ENCODE assay signal across 8 cellular contexts in the genomic region with DNA sequence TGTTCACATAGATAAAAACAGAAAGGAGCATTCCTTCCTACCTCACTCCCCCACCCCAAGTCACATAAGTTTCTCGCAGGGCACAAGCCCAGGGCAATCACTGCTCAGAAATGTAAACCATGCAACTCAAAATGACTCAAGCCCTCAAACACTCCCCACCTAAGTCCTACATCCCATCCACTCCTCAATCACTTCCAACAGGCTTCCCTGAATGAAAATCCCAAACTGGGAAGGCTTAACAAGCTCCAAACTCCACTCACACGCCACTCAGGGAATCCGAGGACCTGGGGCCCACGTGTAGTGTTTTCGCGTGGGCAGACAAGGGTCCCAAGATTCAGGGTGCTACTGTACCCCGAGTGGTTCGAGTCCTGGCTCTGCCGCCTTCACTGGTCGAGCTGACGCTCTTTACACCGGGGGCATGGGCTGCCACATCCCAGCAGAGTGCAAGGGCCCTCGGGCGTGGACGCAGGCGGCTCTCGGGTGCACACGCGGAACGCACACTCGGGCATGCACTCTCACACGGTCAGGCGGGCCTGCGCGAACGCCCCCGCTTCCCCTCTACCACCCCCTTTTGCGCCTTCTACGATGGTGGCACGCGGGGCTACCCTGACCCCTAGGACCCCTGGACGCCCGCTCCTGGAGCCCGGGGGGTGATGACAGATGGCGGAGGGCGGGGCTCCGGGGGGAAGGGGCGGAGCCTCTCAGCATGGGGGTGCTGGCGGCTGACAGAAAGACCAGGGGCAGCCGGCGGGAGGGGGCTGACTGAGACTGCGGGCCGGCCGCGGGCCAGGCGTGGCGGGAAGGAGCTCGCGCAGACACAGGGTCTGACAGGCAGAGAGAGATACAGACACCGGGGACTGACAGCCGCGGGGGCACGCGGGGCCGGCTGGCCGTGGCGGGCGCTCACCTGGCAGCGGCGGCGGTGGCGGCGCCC. TPM values are rescaled to one million over a fixed set of nuclear protein-coding genes. Genes with fewer than 3 reads are reported as not detected.
A peak's percentile ranks its signal among the peaks of the same experiment; 100 is the strongest.
DNase-seq lines count a peak whose midpoint lies in the region; ATAC-seq and TF ChIP-seq lines count a peak whose summit lies in the region.

No MANE protein-coding gene starts in this region.

- intact Hi-C loops in lower leg skin (cut with DNase I; ENCODE audit: low total_unique reads) = no loop called here

- peak; percentile 54 for ATAC-seq in HG02970 (IDR thresholded peaks at IDR 0.05; ENCODE audit: low FRiP score, unreplicated experiment)

- TF ChIP-seq CTCF in lower leg skin (IDR thresholded peaks at IDR 0.05) = no peak

- H3K4me3 ChIP-seq in lower leg skin (ENCODE audit: low read depth, poor library complexity, severe bottlenecking) = peak overlapping the region; percentile 77

- TF ChIP-seq POLR2A in lower leg skin (IDR thresholded peaks at IDR 0.05) = no peak

- 2 to 5% methylated on average over 38 to 40 of the region's 63 CpGs for WGBS in lower leg skin, 2 donors

- DNase-seq in NCI-H510A treated with DMSO at 0.1 percent for 48 hours (lab: John Stamatoyannopoulos, UW) (peak; percentile 33), NCI-H510A (lab: John Stamatoyannopoulos, UW) (no peak), NCI-H2227 (lab: John Stamatoyannopoulos, UW; ENCODE audit: unreplicated experiment) (peak; percentile 71), dermis blood vessel endothelial cell (peak; percentile 72), lower leg skin (ENCODE audit: low spot score in 2 of 2) (peak; percentile 78 to 95)
- peak; percentile 59 to 62 for DNase-seq in activated CD4-positive, alpha-beta T cell treated with anti-CD3 and anti-CD28 coated beads, Interleukin-2, amount 50 U/mL, for 24 hours (ENCODE audit: low read depth in 1 of 2, low spot score in 1 of 2)
- DNase-seq in stimulated activated CD4-positive, alpha-beta T cell treated with anti-CD3 and anti-CD28 coated beads, TNF-alpha, amount 100 ng/mL, for 1 hour (ENCODE audit: low read depth in 3 of 3, low spot score in 1 of 3) = peak; percentile 23 to 76 (median 55)

RNA-seq across cellular contexts. Expression of a gene that starts 0.7 kb away (rescaled TPM):
- total RNA-seq in dermis blood vessel endothelial cell = 10.6 and 12.1 TPM in 2 replicates
- 10 to 100 TPM; 19.3 to 33.1 (median 25.5) TPM for total RNA-seq in lower leg skin

RNA-seq across cellular contexts. Expression of a gene that starts 23.8 kb away (rescaled TPM):
- total RNA-seq in dermis blood vessel endothelial cell (1.0 and 1.5 TPM in 2 replicates), lower leg skin (100 to 1,000 TPM in 1 of 4 donors, 10 to 100 TPM in 3; 53.3 to 135 (median 66.6) TPM)

RNA-seq across cellular contexts. Expression of a gene that starts 49.7 kb away (rescaled TPM):
- under 0.01 and 0.09 TPM in 2 replicates for total RNA-seq in dermis blood vessel endothelial cell
- 1 to 10 TPM; 1.0 to 7.8 (median 5.0) TPM for total RNA-seq in lower leg skin

Comparison
In these comparisons a context has a peak if more than half of its experiments do, and no peak if none do; other contexts are left out.
1. RNA of a gene that starts 23.8 kb away (total RNA-seq): 53.3 to 135 TPM in lower leg skin; 1.0 to 1.5 TPM in dermis blood vessel endothelial cell; every median in the first group is over 10 times any median in the second.